In genomic region chr16:8867483-8868271, GRCh38 we compare ENCODE assay signal across 8 cellular contexts. TPM values are rescaled to one million over a fixed set of nuclear protein-coding genes. Genes with fewer than 3 reads are reported as not detected.
A peak's percentile ranks its signal among the peaks of the same experiment; 100 is the strongest.
DNase-seq lines count a peak whose midpoint lies in the region; ATAC-seq, FAIRE-seq and TF ChIP-seq lines count a peak whose summit lies in the region.

No MANE protein-coding gene starts in this region.

- FAIRE-seq in pancreas (lab: Jason Lieb, UNC), result no peak

- H3K36me3 Mint-ChIP-seq in CD4-positive, alpha-beta memory T cell, result peaks cover 0 to 6% of the 10 kb centered on the region in 2 donors
- no peaks in the 10 kb centered on the region for H3K36me3 Mint-ChIP-seq in activated T-cell treated with anti-CD3 and anti-CD28 coated beads, Interleukin-2, amount 50 U/mL, for 4 hours (ENCODE audit: insufficient read depth)

- POLR2A ChIA-PET in CD4-positive, alpha-beta memory T cell (lab: Charles Lee; ENCODE audit: partially characterized antibody), result interaction anchor here (0.6 to 2.3 kb wide), 15 partner anchors 9 to 224 kb away, joined by 3 to 36 read pairs (median 7); partner anchors contain the start of genes ABAT, HAPSTR1, PMM2 and TMEM186

- peak overlapping the region; percentile 85 to 97 (median 92) for H3K27ac Mint-ChIP-seq in CD4-positive, alpha-beta memory T cell

- TF ChIP-seq EP300 in gastroesophageal sphincter (IDR thresholded peaks at IDR 0.05), result no peak

- no peaks in the 10 kb centered on the region for H3K36me3 ChIP-seq in CD4-positive, alpha-beta memory T cell (ENCODE audit: insufficient read depth, low read length)
- H3K36me3 ChIP-seq in HUES6 (ENCODE audit: control insufficient read depth, insufficient read depth, low read length) (peaks cover 5% of the 10 kb centered on the region), gastroesophageal sphincter (no peaks in the 10 kb centered on the region), pancreas (no peaks in the 10 kb centered on the region)

- CTCF ChIA-PET in CD4-positive, alpha-beta memory T cell (lab: Charles Lee; ENCODE audit: partially characterized antibody), result interaction anchor here (0.8 to 4.7 kb wide), 4 partner anchors 13 to 193 kb away, joined by 3 to 57 read pairs (median 4); partner anchors contain the start of genes ABAT and LITAFD

- peak overlapping the region; percentile 54 to 81 for H3K4me3 ChIP-seq in CD4-positive, alpha-beta memory T cell (ENCODE audit: low read length in 2 of 2)
- peak overlapping the region; percentile 74 for H3K4me3 ChIP-seq in HUES6 (ENCODE audit: low read depth, low read length)
- H3K4me3 ChIP-seq in gastroesophageal sphincter, result peak overlapping the region; percentile 53 to 84
- peak overlapping the region; percentile 57 to 87 (median 58) for H3K4me3 ChIP-seq in pancreas

- TF ChIP-seq CTCF in gastroesophageal sphincter (IDR thresholded peaks at IDR 0.05) (no peak), pancreas (IDR thresholded peaks at IDR 0.05) (no peak)

- intact Hi-C loops in CD4-positive, alpha-beta memory T cell (cut with micrococcal nuclease), result loop anchor here (1.0 to 5.0 kb wide), 7 partner anchors 50 to 1877 kb away; partner anchors contain the start of genes ABAT, HAPSTR1, METTL22 and PMM2
- intact Hi-C loops in pancreas (cut with DNase I), result no loop called here

- H3K9ac ChIP-seq in HUES6 (ENCODE audit: low read length), result peak overlapping the region; percentile 74

- peak; percentile 1 for ATAC-seq in activated T-cell treated with anti-CD3 and anti-CD28 coated beads, Interleukin-2, amount 50 U/mL, for 4 hours
- no peak for ATAC-seq in gastroesophageal sphincter
- no peak for ATAC-seq in pancreas
- no peak for ATAC-seq in GM18505 (IDR thresholded peaks at IDR 0.05; ENCODE audit: unreplicated experiment)
- ATAC-seq in HG03108 (IDR thresholded peaks at IDR 0.05; ENCODE audit: unreplicated experiment), result no peak

- peak in 4 of 5 donors; percentile 18 to 35 (median 28) for DNase-seq in CD4-positive, alpha-beta memory T cell
- no peak for DNase-seq in activated T-cell treated with anti-CD3 and anti-CD28 coated beads, Interleukin-2, amount 50 U/mL, for 4 hours
- DNase-seq in pancreas (peak in 4 of 6 donors; percentile 45 to 81 (median 68)), NCI-H774 (lab: John Stamatoyannopoulos, UW) (no peak)

- peak overlapping the region; percentile 54 for H3K27ac ChIP-seq in CD4-positive, alpha-beta memory T cell (ENCODE audit: low read depth, low read length)
- peak overlapping the region; percentile 87; the same call in 1 of the 2 replicates for H3K27ac ChIP-seq in HUES6 (ENCODE audit: low read depth, low read length)
- H3K27ac ChIP-seq in gastroesophageal sphincter, result peak overlapping the region; percentile 35 to 89 (median 86)
- peak overlapping the region; percentile 57 to 90 (median 86) for H3K27ac ChIP-seq in pancreas

- no peaks in the 10 kb centered on the region for H3K27me3 Mint-ChIP-seq in CD4-positive, alpha-beta memory T cell
- H3K27me3 Mint-ChIP-seq in activated T-cell treated with anti-CD3 and anti-CD28 coated beads, Interleukin-2, amount 50 U/mL, for 4 hours (ENCODE audit: low read depth), result no peaks in the 10 kb centered on the region

- peaks cover 0 to 2% (median 0%) of the 10 kb centered on the region in 8 donors for H3K9me3 Mint-ChIP-seq in CD4-positive, alpha-beta memory T cell
- no peaks in the 10 kb centered on the region for H3K9me3 Mint-ChIP-seq in activated T-cell treated with anti-CD3 and anti-CD28 coated beads, Interleukin-2, amount 50 U/mL, for 4 hours

- no peaks in the 10 kb centered on the region for H3K9me3 ChIP-seq in CD4-positive, alpha-beta memory T cell (ENCODE audit: control insufficient read depth in 1 of 2, low read length in 2 of 2)
- H3K9me3 ChIP-seq in HUES6 (ENCODE audit: control insufficient read depth, insufficient read depth, low read depth, low read length) (no peaks in the 10 kb centered on the region), gastroesophageal sphincter (no peaks in the 10 kb centered on the region), pancreas (no peaks in the 10 kb centered on the region)

- H3K4me3 Mint-ChIP-seq in CD4-positive, alpha-beta memory T cell, result peak overlapping the region; percentile 93 to 97 (median 94)
- H3K4me3 Mint-ChIP-seq in activated T-cell treated with anti-CD3 and anti-CD28 coated beads, Interleukin-2, amount 50 U/mL, for 4 hours, result peak overlapping the region; percentile 91

- 3 to 7% methylated on average over 8 to 9 of the region's 26 CpGs for WGBS in gastroesophageal sphincter (ENCODE audit: low coverage in 1 of 2), 2 donors
- WGBS in pancreas, 2 donors, result 1% methylated on average over 26 of the region's 26 CpGs

- peaks cover 55% of the 10 kb centered on the region for H3K4me1 ChIP-seq in CD4-positive, alpha-beta memory T cell (ENCODE audit: insufficient read depth, low read length)
- H3K4me1 ChIP-seq in HUES6 (ENCODE audit: control insufficient read depth, insufficient read depth, low read length), result peaks cover 39% of the 10 kb centered on the region
- peaks cover 0 to 64% (median 34%) of the 10 kb centered on the region in 3 donors for H3K4me1 ChIP-seq in gastroesophageal sphincter
- peaks cover 11 to 54% (median 31%) of the 10 kb centered on the region in 3 donors for H3K4me1 ChIP-seq in pancreas

- peaks cover 25 to 59% (median 46%) of the 10 kb centered on the region in 4 donors for H3K4me1 Mint-ChIP-seq in CD4-positive, alpha-beta memory T cell
- peaks cover 48% of the 10 kb centered on the region for H3K4me1 Mint-ChIP-seq in activated T-cell treated with anti-CD3 and anti-CD28 coated beads, Interleukin-2, amount 50 U/mL, for 4 hours (ENCODE audit: low read depth)

- H3K27me3 ChIP-seq in CD4-positive, alpha-beta memory T cell (ENCODE audit: insufficient read depth, low read length), result no peaks in the 10 kb centered on the region
- H3K27me3 ChIP-seq in HUES6 (ENCODE audit: control insufficient read depth, insufficient read depth, low read length), result no peaks in the 10 kb centered on the region
- no peaks in the 10 kb centered on the region for H3K27me3 ChIP-seq in gastroesophageal sphincter
- no peaks in the 10 kb centered on the region for H3K27me3 ChIP-seq in pancreas

- no peak for TF ChIP-seq POLR2A in gastroesophageal sphincter (IDR thresholded peaks at IDR 0.05)
- no peak for TF ChIP-seq POLR2A in GM18505 (IDR thresholded peaks at IDR 0.05; ENCODE audit: borderline replicate concordance, extremely low read depth, insufficient read depth, insufficient read length)

RNA-seq across cellular contexts. Expression of gene CARHSP1, which starts 1.1 kb away (rescaled TPM):
- 10 to 100 TPM; 39.3 to 43.2 TPM for total RNA-seq in CD4-positive, alpha-beta memory T cell
- polyA plus RNA-seq in CD4-positive, alpha-beta memory T cell, result 10 to 100 TPM; 33.2 to 57.2 TPM
- total RNA-seq in activated T-cell treated with anti-CD3 and anti-CD28 coated beads, Interleukin-2, amount 50 U/mL, for 4 hours, result 10 to 100 TPM; 14.7 to 17.8 (median 16.8) TPM
- 10 to 100 TPM; 29.3 to 79.8 (median 72.5) TPM for total RNA-seq in gastroesophageal sphincter
- 10 to 100 TPM; 19.8 to 61.2 (median 22.9) TPM for total RNA-seq in pancreas
- 10 to 100 TPM; 69.0 to 78.7 TPM for polyA plus RNA-seq in pancreas

RNA-seq across cellular contexts. Expression of gene LITAFD, which starts 14.5 kb away (rescaled TPM):
- not detected for total RNA-seq in CD4-positive, alpha-beta memory T cell
- polyA plus RNA-seq in CD4-positive, alpha-beta memory T cell, result not detected
- total RNA-seq in activated T-cell treated with anti-CD3 and anti-CD28 coated beads, Interleukin-2, amount 50 U/mL, for 4 hours, result not detected
- total RNA-seq in gastroesophageal sphincter (not detected), pancreas (not detected)
- not detected for polyA plus RNA-seq in pancreas

Comparison
In these comparisons a context has a peak if more than half of its experiments do, and no peak if none do; other contexts are left out.
1. DNase-seq: peak in CD4-positive, alpha-beta memory T cell (4 of 5) and pancreas (4 of 6); none in activated T-cell treated with anti-CD3 and anti-CD28 coated beads, Interleukin-2, amount 50 U/mL, for 4 hours (single experiment) and NCI-H774 (single experiment).
2. ATAC-seq: peak in activated T-cell treated with anti-CD3 and anti-CD28 coated beads, Interleukin-2, amount 50 U/mL, for 4 hours (2 of 2); none in gastroesophageal sphincter (single experiment), pancreas (0 of 4), GM18505 (single experiment) and HG03108 (single experiment).
3. Peak in every context shown above with its lines, with median percentiles within 50 percentile points of each other: H3K27ac ChIP-seq and H3K4me3 ChIP-seq.